10 cellular contexts compared by ENCODE assay signal in genomic region chr2:98909381-98910211, GRCh38. TPM values are rescaled to one million over a fixed set of nuclear protein-coding genes. Genes with fewer than 3 reads are reported as not detected.
DNase-seq lines count a peak whose midpoint lies in the region; ATAC-seq and FAIRE-seq lines count a peak whose summit lies in the region.
"Had no signal": no experiment of that assay in that cellular context is flagged by ENCODE, and none has a peak within 500 bp of the region (broad histone marks: within the 10 kb centered on the region; RNA-seq: fewer than 3 reads in every experiment).

No MANE protein-coding gene starts in this region.

- H3K36me3 ChIP-seq in endocrine pancreas (ENCODE audit: control insufficient read depth, insufficient read depth, low read length): no peaks in the 10 kb centered on the region

- no peak overlapping the region for H3K27ac Mint-ChIP-seq in activated naive CD4-positive, alpha-beta T cell treated with anti-CD3 and anti-CD28 coated beads, Interleukin-2, amount 50 U/mL, for 24 hours
- no peak overlapping the region for H3K27ac Mint-ChIP-seq in T-cell
- H3K27ac Mint-ChIP-seq: CD4-positive, CD25-positive, alpha-beta regulatory T cell had no signal

- H3K9ac ChIP-seq in endocrine pancreas (ENCODE audit: control insufficient read depth, insufficient read depth, low read length): peak overlapping the region; percentile 47

- peaks cover 20% of the 10 kb centered on the region for H3K4me1 Mint-ChIP-seq in activated naive CD4-positive, alpha-beta T cell treated with anti-CD3 and anti-CD28 coated beads, Interleukin-2, amount 50 U/mL, for 24 hours
- peaks cover 23 to 40% (median 29%) of the 10 kb centered on the region in 3 donors for H3K4me1 Mint-ChIP-seq in T-cell

- peaks cover 13% of the 10 kb centered on the region for H3K4me1 ChIP-seq in endocrine pancreas (ENCODE audit: control insufficient read depth, insufficient read depth, low read length)

- no peak for DNase-seq in activated naive CD4-positive, alpha-beta T cell treated with Interleukin-2 at 50 U/mL for 16 hours
- DNase-seq in NCI-H748 treated with DMSO at 0.1 percent for 48 hours (lab: John Stamatoyannopoulos, UW) (peak; percentile 94), myocyte (ENCODE audit: low read depth) (peak; percentile 90), RCC 7860 (ENCODE audit: low spot score) (no peak), T-cell (no peak), GM19239 (ENCODE audit: insufficient read length, low spot score) (no peak)

- H3K4me3 Mint-ChIP-seq in activated naive CD4-positive, alpha-beta T cell treated with anti-CD3 and anti-CD28 coated beads, Interleukin-2, amount 50 U/mL, for 24 hours: peak overlapping the region; percentile 4
- peak overlapping the region in 1 of 3 donors; percentile 44 for H3K4me3 Mint-ChIP-seq in T-cell
- H3K4me3 Mint-ChIP-seq: CD4-positive, CD25-positive, alpha-beta regulatory T cell had no signal

- POLR2A ChIA-PET in T-cell (lab: Charles Lee): no interaction called here

- no peaks in the 10 kb centered on the region for H3K36me3 Mint-ChIP-seq in activated naive CD4-positive, alpha-beta T cell treated with anti-CD3 and anti-CD28 coated beads, Interleukin-2, amount 50 U/mL, for 24 hours
- no peaks in the 10 kb centered on the region for H3K36me3 Mint-ChIP-seq in T-cell
- H3K36me3 Mint-ChIP-seq: CD4-positive, CD25-positive, alpha-beta regulatory T cell had no signal

- no peaks in the 10 kb centered on the region for H3K27me3 ChIP-seq in endocrine pancreas (ENCODE audit: control insufficient read depth, insufficient read depth, low read length)

- CTCF ChIA-PET in T-cell (lab: Charles Lee): no interaction called here

- no peak for ATAC-seq in T-cell (replicated peaks in 1 of 4)

- peaks cover 3% of the 10 kb centered on the region for H3K27me3 Mint-ChIP-seq in activated naive CD4-positive, alpha-beta T cell treated with anti-CD3 and anti-CD28 coated beads, Interleukin-2, amount 50 U/mL, for 24 hours
- peaks cover 11 to 31% of the 10 kb centered on the region in 2 donors for H3K27me3 Mint-ChIP-seq in T-cell

- H3K9me3 ChIP-seq in endocrine pancreas (ENCODE audit: control insufficient read depth, low read length): no peaks in the 10 kb centered on the region

- H3K4me3 ChIP-seq in endocrine pancreas (ENCODE audit: control insufficient read depth, insufficient read depth, low read length): peak overlapping the region; percentile 27

- H3K9me3 Mint-ChIP-seq in activated naive CD4-positive, alpha-beta T cell treated with anti-CD3 and anti-CD28 coated beads, Interleukin-2, amount 50 U/mL, for 24 hours: no peaks in the 10 kb centered on the region
- H3K9me3 Mint-ChIP-seq in T-cell: no peaks in the 10 kb centered on the region

- no peak for FAIRE-seq in RCC 7860 (lab: Jason Lieb, UNC)
- no peak for FAIRE-seq in GM19239 (lab: Jason Lieb, UNC)
- FAIRE-seq: TTC549 had no signal

RNA-seq across cellular contexts. Expression of gene CRACDL, which starts 26.4 kb away (rescaled TPM):
- total RNA-seq in myocyte (0.11 and 0.26 TPM in 2 replicates), T-cell (1 to 10 TPM in 3 of 5 donors, under 1 TPM in 2; 0.23 to 2.0 (median 1.7) TPM)
- 0.28 TPM for polyA plus RNA-seq in myocyte (2012)

Comparison
In these comparisons a context has a peak if more than half of its experiments do, and no peak if none do; other contexts are left out.
1. DNase-seq: peak in NCI-H748 treated with DMSO at 0.1 percent for 48 hours (single experiment) and myocyte (single experiment); none in activated naive CD4-positive, alpha-beta T cell treated with Interleukin-2 at 50 U/mL for 16 hours (single experiment), RCC 7860 (single experiment), T-cell (0 of 34) and GM19239 (single experiment).